18 cellular contexts compared by ENCODE assay signal in the genomic region with DNA sequence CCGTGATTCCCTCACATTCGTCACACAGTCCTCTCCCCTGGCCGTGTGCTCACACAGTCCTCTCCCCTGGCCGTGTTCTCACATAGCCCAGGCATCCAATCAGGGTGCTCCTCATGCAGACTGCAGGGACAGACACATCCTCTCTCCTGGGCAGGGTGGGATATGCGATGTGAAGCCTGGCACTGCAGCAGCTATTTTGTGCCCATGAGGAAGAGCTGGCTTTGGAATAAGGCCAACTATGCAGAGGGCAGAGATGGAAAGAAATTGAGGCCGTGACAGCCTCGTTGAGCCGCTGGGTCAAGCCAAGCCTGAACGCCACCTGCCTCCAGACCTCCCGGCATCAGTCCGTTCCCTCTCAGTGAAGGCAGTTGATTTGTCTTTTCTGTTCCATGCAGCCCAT. TPM values are rescaled to one million over a fixed set of nuclear protein-coding genes. Genes with fewer than 3 reads are reported as not detected.
DNase-seq lines count a peak whose midpoint lies in the region; ATAC-seq and TF ChIP-seq lines count a peak whose summit lies in the region.
"Had no signal": no experiment of that assay in that cellular context is flagged by ENCODE, and none has a peak within 500 bp of the region (broad histone marks: within the 10 kb centered on the region; RNA-seq: fewer than 3 reads in every experiment).

No MANE protein-coding gene starts in this region.

- no peak for TF ChIP-seq EP300 in sigmoid colon (IDR thresholded peaks at IDR 0.05)

- TF ChIP-seq CTCF in VCaP (conservative IDR thresholded peaks at IDR 0.05) (no peak), hepatocyte (IDR thresholded peaks at IDR 0.05; ENCODE audit: poor library complexity) (no peak), sigmoid colon (IDR thresholded peaks at IDR 0.05) (no peak)

- H4K20me1 ChIP-seq in hepatocyte (ENCODE audit: insufficient read depth, poor library complexity, severe bottlenecking) = no peaks in the 10 kb centered on the region
- H4K20me1 ChIP-seq: BLaER1 treated with 17β-estradiol and CSF1 and Interleukin-3, amounts not matched to agents 10 nM and 100 nM had no signal

- peak; percentile 55 for DNase-seq in Right ventricle myocardium inferior (ENCODE audit: missing footprints)
- DNase-seq in left cardiac atrium = no peak
- no peak for DNase-seq in hepatocyte (ENCODE audit: low spot score)
- peak; percentile 33 for DNase-seq in sigmoid colon
- DNase-seq in NCI-H2107 (lab: John Stamatoyannopoulos, UW) = no peak
- DNase-seq in DMS114 treated with DMSO at 0.1 percent for 48 hours (lab: John Stamatoyannopoulos, UW; ENCODE audit: unreplicated experiment) = no peak
- DNase-seq: KBM-7; MV-4-11; NCI-H1417; NCI-H187 treated with DMSO at 0.1 percent for 48 hours; NCI-H2171 treated with DMSO at 0.1 percent for 48 hours; NCI-H446 treated with DMSO at 0.1 percent for 48 hours; NK-92 treated with Interleukin-12 subunit alpha and Interleukin-12 subunit beta, amount 100 ng/mL, for 24 hours had no signal

- intact Hi-C loops in Right ventricle myocardium inferior (cut with DNase I) = loop anchor here (10.0 kb wide), 1 partner anchor 549 kb away; a partner anchor contains a TSS
- intact Hi-C loops in left cardiac atrium (cut with DNase I) = loop anchor here in 1 of 2 donors (10.0 kb wide), 1 partner anchor 309 kb away; no protein-coding TSS in a partner anchor
- intact Hi-C loops in sigmoid colon (cut with DNase I) = loop anchor here (10.0 kb wide), 1 partner anchor 549 kb away; a partner anchor contains a TSS

- no peaks in the 10 kb centered on the region for H3K36me3 ChIP-seq in hepatocyte (replicated peaks; ENCODE audit: insufficient read depth, low read depth)
- no peaks in the 10 kb centered on the region for H3K36me3 ChIP-seq in sigmoid colon
- H3K36me3 ChIP-seq: BLaER1 treated with 17β-estradiol and CSF1 and Interleukin-3, amounts not matched to agents 10 nM and 100 nM; HAP-1 had no signal

- H3K27ac ChIP-seq in VCaP (peak overlapping the region; percentile 81), hepatocyte (peak overlapping the region; percentile 64), sigmoid colon (no peak overlapping the region)
- H3K27ac ChIP-seq: BLaER1 treated with 17β-estradiol and CSF1 and Interleukin-3, amounts not matched to agents 10 nM and 100 nM had no signal

- H3K4me1 ChIP-seq in hepatocyte (ENCODE audit: insufficient read depth) (peaks cover 33% of the 10 kb centered on the region), sigmoid colon (peaks cover 0 to 9% (median 7%) of the 10 kb centered on the region in 4 donors)
- H3K4me1 ChIP-seq: HAP-1 had no signal

- H3K27me3 ChIP-seq in hepatocyte (no peaks in the 10 kb centered on the region), sigmoid colon (peaks cover 0 to 8% (median 3%) of the 10 kb centered on the region in 3 donors)

- H3K9me2 ChIP-seq in hepatocyte (replicated peaks; ENCODE audit: insufficient read depth) = no peaks in the 10 kb centered on the region

- no peak overlapping the region for H3K4me3 ChIP-seq in hepatocyte
- H3K4me3 ChIP-seq in sigmoid colon = no peak overlapping the region
- H3K4me3 ChIP-seq: BLaER1 treated with 17β-estradiol and CSF1 and Interleukin-3, amounts not matched to agents 10 nM and 100 nM; HAP-1 had no signal

- no peak overlapping the region for H2AFZ ChIP-seq in hepatocyte

- no peaks in the 10 kb centered on the region for H3K9me3 ChIP-seq in hepatocyte (ENCODE audit: low read depth)
- H3K9me3 ChIP-seq in sigmoid colon = peaks cover 0 to 6% (median 0%) of the 10 kb centered on the region in 4 donors

- H3K4me2 ChIP-seq in hepatocyte = no peak overlapping the region
- H3K4me2 ChIP-seq: BLaER1 treated with 17β-estradiol and CSF1 and Interleukin-3, amounts not matched to agents 10 nM and 100 nM had no signal

- WGBS in hepatocyte (ENCODE audit: low lambda C conversion rate, missing lambda C conversion rate) = 98% methylated on average over 11 of the region's 11 CpGs
- 95 to 97% methylated on average over 11 of the region's 11 CpGs for WGBS in sigmoid colon, 2 donors

- H3K79me2 ChIP-seq in hepatocyte = no peaks in the 10 kb centered on the region

- TF ChIP-seq POLR2A in sigmoid colon (IDR thresholded peaks at IDR 0.05) = no peak

- ATAC-seq in Right ventricle myocardium inferior = no peak
- no peak for ATAC-seq in left cardiac atrium
- ATAC-seq in GM18519 (IDR thresholded peaks at IDR 0.05; ENCODE audit: low FRiP score, unreplicated experiment) = no peak

RNA-seq across cellular contexts. Expression of a gene that starts 35.8 kb away (rescaled TPM):
- total RNA-seq in Right ventricle myocardium inferior (not detected), left cardiac atrium (not detected), hepatocyte (not detected in 2 replicates), sigmoid colon (not detected)
- polyA plus RNA-seq in hepatocyte (not detected in 2 replicates), sigmoid colon (not detected)
- total RNA-seq: OCI-LY7 had no signal

Comparison
In these comparisons a context has a peak if more than half of its experiments do, and no peak if none do; other contexts are left out.
1. DNase-seq: peak in Right ventricle myocardium inferior (single experiment) and sigmoid colon (single experiment); none in left cardiac atrium (single experiment), hepatocyte (single experiment), NCI-H2107 (single experiment) and DMS114 treated with DMSO at 0.1 percent for 48 hours (single experiment).
2. H3K27ac ChIP-seq: peak in VCaP (single experiment) and hepatocyte (single experiment); none in sigmoid colon (0 of 4).